ENCODE assay signal across 23 cellular contexts in the genomic region with DNA sequence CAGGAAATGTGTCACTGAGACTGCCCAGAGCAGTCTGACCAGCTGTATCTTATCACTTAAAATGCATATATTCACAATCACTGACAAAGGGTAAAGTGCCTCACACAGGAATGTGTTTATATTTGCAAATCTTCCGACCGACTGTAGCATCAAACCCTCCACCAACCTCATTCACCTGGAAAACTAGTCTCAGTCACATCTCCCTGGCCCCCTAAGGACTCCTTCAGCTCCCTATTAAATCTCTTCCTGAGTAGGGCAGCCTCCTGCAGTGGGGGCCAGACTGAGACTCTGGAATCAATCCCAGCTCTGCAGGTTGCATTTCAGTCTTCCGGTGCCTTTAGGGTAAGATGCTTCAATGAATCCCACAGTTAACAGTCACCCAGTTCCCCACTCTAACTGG.
DNase-seq lines count a peak whose midpoint lies in the region; ATAC-seq and TF ChIP-seq lines count a peak whose summit lies in the region.
"Had no signal": no experiment of that assay in that cellular context is flagged by ENCODE, and none has a peak within 500 bp of the region (broad histone marks: within the 10 kb centered on the region; RNA-seq: fewer than 3 reads in every experiment).

No MANE protein-coding gene starts in this region.

- no peaks in the 10 kb centered on the region for H3K9me3 ChIP-seq in NT2/D1 (ENCODE audit: insufficient read depth, low read length)
- no peaks in the 10 kb centered on the region for H3K9me3 ChIP-seq in mesodermal cell (ENCODE audit: control insufficient read depth, low read length)
- H3K9me3 ChIP-seq: BLaER1 treated with 17β-estradiol and CSF1 and Interleukin-3, amounts not matched to agents 10 nM and 100 nM; SK-N-SH; vagina had no signal

- H3K27me3 ChIP-seq in NT2/D1 (ENCODE audit: insufficient read depth, insufficient read length) (no peaks in the 10 kb centered on the region), brain microvascular endothelial cell (replicated peaks) (no peaks in the 10 kb centered on the region)
- H3K27me3 ChIP-seq: BLaER1 treated with 17β-estradiol and CSF1 and Interleukin-3, amounts not matched to agents 10 nM and 100 nM; vagina had no signal

- no peak for TF ChIP-seq CTCF in fibroblast of pulmonary artery (IDR thresholded peaks at IDR 0.05; ENCODE audit: low read length, missing control alignments)
- no peak for TF ChIP-seq CTCF in brain microvascular endothelial cell (IDR thresholded peaks at IDR 0.05; ENCODE audit: low read depth, low read length, missing control alignments)

- in situ Hi-C loops in brain microvascular endothelial cell (cut with HindIII; ENCODE audit: low pct_ligation_motif_present, low sequenced_read_pairs): no loop called here

- no peaks in the 10 kb centered on the region for H3K36me3 ChIP-seq in NT2/D1 (ENCODE audit: insufficient read depth, insufficient read length, low read length)
- no peaks in the 10 kb centered on the region for H3K36me3 ChIP-seq in mesodermal cell (ENCODE audit: control insufficient read depth, insufficient read depth, low read length)
- H3K36me3 ChIP-seq in brain microvascular endothelial cell (replicated peaks): no peaks in the 10 kb centered on the region
- H3K36me3 ChIP-seq: BLaER1 treated with 17β-estradiol and CSF1 and Interleukin-3, amounts not matched to agents 10 nM and 100 nM; vagina had no signal

- no peak for ATAC-seq in HG03469 (IDR thresholded peaks at IDR 0.05; ENCODE audit: unreplicated experiment)
- ATAC-seq: sciatic nerve had no signal

- DNase-seq in ELR (ENCODE audit: low read depth) (peak; percentile 43), NT2/D1 (ENCODE audit: low read depth, low spot score) (peak; percentile 27), fibroblast of pulmonary artery (ENCODE audit: low read depth) (peak; percentile 4), brain microvascular endothelial cell (no peak), NCI-H510A (lab: John Stamatoyannopoulos, UW) (no peak), GM03348 (ENCODE audit: low spot score) (no peak)
- DNase-seq: activated CD4-positive, CD25-positive, alpha-beta regulatory T cell treated with anti-CD3 and anti-CD28 coated beads, Interleukin-2, amount 50 U/mL, for 72 hours; activated naive CD4-positive, alpha-beta T cell treated with anti-CD3 and anti-CD28 coated beads for 36 hours; activated T-cell treated with anti-CD3 and anti-CD28 coated beads, Interleukin-2, amount 50 U/mL, for 48 hours; effector memory CD4-positive, alpha-beta T cell; EL; glutamatergic neuron; Kasumi-1; kidney; mammary epithelial cell; NCI-H187 treated with DMSO at 0.1 percent for 48 hours; SK-N-SH had no signal

- H3K4me3 ChIP-seq in NT2/D1 (ENCODE audit: insufficient read length, low read depth) (no peak overlapping the region), fibroblast of pulmonary artery (replicated peaks; ENCODE audit: low read depth, low read length) (no peak overlapping the region), mesodermal cell (ENCODE audit: extremely low read depth, insufficient read depth, low read length, poor library complexity, severe bottlenecking) (no peak overlapping the region), brain microvascular endothelial cell (ENCODE audit: low read depth, low read length) (no peak overlapping the region)
- H3K4me3 ChIP-seq: BLaER1 treated with 17β-estradiol and CSF1 and Interleukin-3, amounts not matched to agents 10 nM and 100 nM; vagina had no signal

- H3K4me1 ChIP-seq in NT2/D1 (ENCODE audit: insufficient read depth, insufficient read length) (no peaks in the 10 kb centered on the region), mesodermal cell (ENCODE audit: control insufficient read depth, insufficient read depth, low read length, poor library complexity, severe bottlenecking) (peaks cover 4% of the 10 kb centered on the region)
- H3K4me1 ChIP-seq: BLaER1 treated with 17β-estradiol and CSF1 and Interleukin-3, amounts not matched to agents 10 nM and 100 nM; parathyroid adenoma; vagina had no signal

- H3K27ac ChIP-seq in mesodermal cell (ENCODE audit: low read depth, low read length, severe bottlenecking) (peak overlapping the region; percentile 68), brain microvascular endothelial cell (no peak overlapping the region)
- H3K27ac ChIP-seq: BLaER1 treated with 17β-estradiol and CSF1 and Interleukin-3, amounts not matched to agents 10 nM and 100 nM; parathyroid adenoma; vagina had no signal

- no peak overlapping the region for H3K9ac ChIP-seq in NT2/D1 (ENCODE audit: insufficient read length, low read depth)
- H3K9ac ChIP-seq: BLaER1 treated with 17β-estradiol and CSF1 and Interleukin-3, amounts not matched to agents 10 nM and 100 nM; parathyroid adenoma; SK-N-SH had no signal

- WGBS in mesodermal cell (ENCODE audit: insufficient coverage in 2 of 2), 2 experiments: 0 to 9% methylated on average over 2 to 3 of the region's 3 CpGs

Comparison
In these comparisons a context has a peak if more than half of its experiments do, and no peak if none do; other contexts are left out.
1. DNase-seq: peak in ELR (single experiment), NT2/D1 (single experiment) and fibroblast of pulmonary artery (single experiment); none in brain microvascular endothelial cell (single experiment), NCI-H510A (single experiment) and GM03348 (single experiment).